ENCODE assay signal across 17 cellular contexts in the genomic region with DNA sequence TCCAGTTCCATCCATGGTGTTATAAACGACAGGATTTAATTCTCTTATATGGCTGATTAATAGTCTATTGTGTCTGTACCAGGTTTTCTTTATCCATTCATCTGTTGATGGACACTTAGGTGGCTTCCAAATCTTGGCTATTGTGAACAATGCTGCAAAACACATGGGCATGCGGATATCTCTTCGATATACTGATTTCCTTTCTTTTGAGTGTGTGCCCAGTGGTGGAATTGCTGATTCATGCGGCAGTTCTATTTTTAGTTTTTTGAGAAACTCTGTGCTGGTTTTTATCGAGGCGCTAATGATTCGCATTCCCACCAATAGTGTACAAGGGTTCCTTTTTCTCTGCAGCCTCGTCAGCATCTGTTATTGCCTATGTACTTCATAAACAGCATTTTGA.
"Had no signal": no experiment of that assay in that cellular context is flagged by ENCODE, and none has a peak within 500 bp of the region (broad histone marks: within the 10 kb centered on the region; RNA-seq: fewer than 3 reads in every experiment).

No MANE protein-coding gene starts in this region.

- H3K4me1 ChIP-seq: ascending aorta, thyroid gland, upper lobe of right lung had no signal

- ATAC-seq: activated CD8-positive, alpha-beta T cell treated with anti-CD3 and anti-CD28 coated beads, Interleukin-2, amount 10 ng/mL, durations not matched to agents 7 days and 5 days; left lobe of liver; natural killer cell; T-cell; upper lobe of right lung had no signal

- H3K27me3 ChIP-seq: ascending aorta, thyroid gland, upper lobe of right lung had no signal

- H3K27ac ChIP-seq: ascending aorta, epithelial cell of prostate, thyroid gland, upper lobe of right lung, WERI-Rb-1 had no signal

- DNase-seq: activated CD4-positive, alpha-beta T cell treated with anti-CD3 and anti-CD28 coated beads, Interleukin-2, amount 50 U/mL, for 1 hour; activated CD4-positive, CD25-positive, alpha-beta regulatory T cell treated with anti-CD3 and anti-CD28 coated beads, Interleukin-2, amount 50 U/mL, for 72 hours; activated CD8-positive, alpha-beta T cell treated with anti-CD3 and anti-CD28 coated beads, Interleukin-2, amount 10 ng/mL, durations not matched to agents 7 days and 5 days; activated gamma-delta T cell treated with Interleukin-2 at 50 U/mL for 16 hours; foreskin fibroblast; midbrain; natural killer cell; retina; stimulated activated CD4-positive, alpha-beta T cell treated with anti-CD3 and anti-CD28 coated beads, Interleukin-4, amount 100 ng/mL, for 24 hours; stimulated activated naive CD4-positive, alpha-beta T cell treated with Interleukin-2 at 50 U/mL for 16 hours; T-cell; thyroid gland; upper lobe of right lung; WERI-Rb-1 had no signal
